9 cellular contexts compared by ENCODE assay signal in genomic region chr5:151662805-151663204, GRCh38. TPM values are rescaled to one million over a fixed set of nuclear protein-coding genes. Genes with fewer than 3 reads are reported as not detected.
DNase-seq lines count a peak whose midpoint lies in the region; ATAC-seq, FAIRE-seq and TF ChIP-seq lines count a peak whose summit lies in the region.
"Had no signal": no experiment of that assay in that cellular context is flagged by ENCODE, and none has a peak within 500 bp of the region (broad histone marks: within the 10 kb centered on the region; RNA-seq: fewer than 3 reads in every experiment).

No MANE protein-coding gene starts in this region.

- DNase-seq in GM19240 (ENCODE audit: insufficient read length, low spot score) (peak; percentile 28), endothelial cell of umbilical vein (ENCODE audit: low read depth, low spot score) (no peak), testis (no peak), head of caudate nucleus (no peak), globus pallidus (ENCODE audit: low spot score) (no peak), NCI-H2081 (lab: John Stamatoyannopoulos, UW) (no peak)
- DNase-seq: activated CD4-positive, alpha-beta T cell treated with anti-CD3 and anti-CD28 coated beads for 36 hours had no signal

- 71 to 74% methylated on average over 4 of the region's 4 CpGs for WGBS in testis, 2 donors

- H3K27ac ChIP-seq in endothelial cell of umbilical vein (ENCODE audit: insufficient read depth, low read depth, low read length) (peak overlapping the region; percentile 92), testis (peak overlapping the region; percentile 53 to 84)

- no peak overlapping the region for H3K9ac ChIP-seq in endothelial cell of umbilical vein (replicated peaks; ENCODE audit: extremely low read depth, insufficient read depth, low read length)

- CTCF ChIA-PET in endothelial cell of umbilical vein (lab: Charles Lee) = interaction anchor here (2.6 to 8.5 kb wide), 3 partner anchors 9 to 77 kb away, joined by 9 to 142 read pairs (median 29); no protein-coding TSS in a partner anchor

- H3K9me3 ChIP-seq in endothelial cell of umbilical vein (replicated peaks; ENCODE audit: control insufficient read depth, insufficient read depth, low read length) (no peaks in the 10 kb centered on the region), testis (no peaks in the 10 kb centered on the region)

- TF ChIP-seq CTCF in endothelial cell of umbilical vein (IDR thresholded peaks at IDR 0.05; ENCODE audit: extremely low read depth in 1 of 2, insufficient read depth in 1 of 2, low read depth in 1 of 2, low read length in 2 of 2) (no peak), testis (IDR thresholded peaks at IDR 0.05) (no peak)

- POLR2A ChIA-PET in endothelial cell of umbilical vein (lab: Charles Lee) = no interaction called here

- TF ChIP-seq POLR2A in endothelial cell of umbilical vein (IDR thresholded peaks at IDR 0.05; ENCODE audit: low read depth, low read length) = no peak
- TF ChIP-seq POLR2A in testis (IDR thresholded peaks at IDR 0.05) = no peak

- H3K4me1 ChIP-seq in endothelial cell of umbilical vein (ENCODE audit: control insufficient read depth, extremely low read depth, insufficient read depth, low read length) (peaks cover 44% of the 10 kb centered on the region), testis (peaks cover 54% of the 10 kb centered on the region)

- dilution Hi-C loops in endothelial cell of umbilical vein (cut with MboI; ENCODE audit: extremely low pct_ligation_motif_present, low sequenced_read_pairs) = no loop called here

- intact Hi-C loops in endothelial cell of umbilical vein (cut with micrococcal nuclease) = loop anchor here (1.0 to 5.0 kb wide), 2 partner anchors 9 to 411 kb away; partner anchors contain the start of gene GM2A
- intact Hi-C loops in testis (cut with DNase I; ENCODE audit: low total_unique reads) = no loop called here
- intact Hi-C loops in head of caudate nucleus (cut with DNase I) = no loop called here

- H4K20me1 ChIP-seq in endothelial cell of umbilical vein (replicated peaks; ENCODE audit: control insufficient read depth, extremely low read depth, insufficient read depth, low read length) = no peaks in the 10 kb centered on the region

- peak; percentile 36 for ATAC-seq in HG02973 (IDR thresholded peaks at IDR 0.05; ENCODE audit: unreplicated experiment)
- ATAC-seq in GM18517 (IDR thresholded peaks at IDR 0.05; ENCODE audit: unreplicated experiment) = no peak

- H3K36me3 ChIP-seq in endothelial cell of umbilical vein (ENCODE audit: control insufficient read depth in 2 of 2, extremely low read depth in 1 of 2, insufficient read depth in 2 of 2, low read length in 2 of 2) = peaks cover 43 to 49% of the 10 kb centered on the region in 2 experiments
- no peaks in the 10 kb centered on the region for H3K36me3 ChIP-seq in testis (ENCODE audit: low read depth, missing control alignments)

- H3K9me1 ChIP-seq in endothelial cell of umbilical vein (replicated peaks; ENCODE audit: control insufficient read depth, extremely low read depth, insufficient read depth, low read length) = no peaks in the 10 kb centered on the region

- H3K79me2 ChIP-seq in endothelial cell of umbilical vein (ENCODE audit: control insufficient read depth, insufficient read depth, low read length) = peaks cover 9% of the 10 kb centered on the region

- no peaks in the 10 kb centered on the region for H3K27me3 ChIP-seq in endothelial cell of umbilical vein (ENCODE audit: control insufficient read depth in 2 of 2, insufficient read depth in 2 of 2, low read length in 2 of 2)
- H3K27me3 ChIP-seq in testis = no peaks in the 10 kb centered on the region

- TSS peak; percentile 72 for BruUV-seq in endothelial cell of umbilical vein (replicated peaks; lab: Mats Ljungman, UMichigan)

- no peak for FAIRE-seq in endothelial cell of umbilical vein (lab: Jason Lieb, UNC)

- H2AFZ ChIP-seq in endothelial cell of umbilical vein (ENCODE audit: low read depth, low read length) = no peak overlapping the region

- H3K4me3 ChIP-seq in endothelial cell of umbilical vein (replicated peaks in 1 of 3; ENCODE audit: insufficient read depth in 1 of 3, low read depth in 1 of 3, low read length in 3 of 3) (no peak overlapping the region), testis (no peak overlapping the region)

- H3K4me2 ChIP-seq in endothelial cell of umbilical vein (ENCODE audit: insufficient read depth, low read length) = no peak overlapping the region

TF ChIP-seq in endothelial cell of umbilical vein, 7 proteins besides CTCF, POLR2A, EP300 and RAD21:
- TF ChIP-seq POLR2AphosphoS5 (IDR thresholded peaks at IDR 0.05; ENCODE audit: insufficient read depth, low read depth, low read length) (no peak), GATA2 (IDR thresholded peaks at IDR 0.05; ENCODE audit: insufficient read depth, insufficient read length, low read depth, low read length) (no peak), EZH2 (IDR thresholded peaks at IDR 0.05; ENCODE audit: borderline replicate concordance, low read depth, low read length, severe bottlenecking) (no peak), FOS (IDR thresholded peaks at IDR 0.05; ENCODE audit: borderline replicate concordance, insufficient read depth, low read length) (no peak), MAX (IDR thresholded peaks at IDR 0.05; ENCODE audit: insufficient read depth, insufficient read length) (no peak), JUN (IDR thresholded peaks at IDR 0.05; ENCODE audit: borderline replicate concordance, insufficient read depth, insufficient read length, low read depth) (no peak), MYC (IDR thresholded peaks at IDR 0.05; ENCODE audit: low read depth, low read length) (no peak)

RNA-seq across cellular contexts. Expression of gene SPARC, which starts 23.9 kb away (rescaled TPM):
- total RNA-seq in endothelial cell of umbilical vein = 3,114 and 3,174 TPM in 2 replicates
- polyA plus RNA-seq in endothelial cell of umbilical vein = 2,962 and 4,504 TPM in 2 replicates
- polyA plus RNA-seq in endothelial cell of umbilical vein (2011; cell fraction: cytosol; rRNA removed) = 4,210 and 4,435 TPM in 2 replicates
- 2,027 and 2,207 TPM in 2 replicates for polyA plus RNA-seq in endothelial cell of umbilical vein (2011; cell fraction: nucleus; rRNA removed)
- 2,846 and 4,039 TPM in 2 replicates for polyA plus RNA-seq in endothelial cell of umbilical vein (2012)
- 3,279 and 4,325 TPM in 2 replicates for polyA minus RNA-seq in endothelial cell of umbilical vein
- polyA minus RNA-seq in endothelial cell of umbilical vein (2011; cell fraction: cytosol; rRNA and poly(A)+ RNA removed) = not detected
- polyA minus RNA-seq in endothelial cell of umbilical vein (2011; cell fraction: nucleus; rRNA and poly(A)+ RNA removed) = 606 and 627 TPM in 2 replicates
- 1,000 to 10,000 TPM; 1,884 to 2,585 TPM for total RNA-seq in testis
- 3,080 TPM for polyA plus RNA-seq in testis (ENCODE audit: insufficient read depth, low read depth, low replicate concordance)
